In genomic region chr9:37801287-37801850, GRCh38 we compare ENCODE assay signal across 8 cellular contexts. TPM values are rescaled to one million over a fixed set of nuclear protein-coding genes. Genes with fewer than 3 reads are reported as not detected.
DNase-seq lines count a peak whose midpoint lies in the region; ATAC-seq and TF ChIP-seq lines count a peak whose summit lies in the region.

No MANE protein-coding gene starts in this region.

- DNase-seq in CD14-positive monocyte (ENCODE audit: low spot score), result no peak
- no peak for DNase-seq in activated CD4-positive, alpha-beta T cell treated with anti-CD3 and anti-CD28 coated beads, Interleukin-2, amount 10 ng/mL, durations not matched to agents 24 days and 14 days
- DNase-seq in fibroblast of gingiva (ENCODE audit: low read depth), result peak; percentile 30
- no peak for DNase-seq in neural crest cell (ENCODE audit: low read depth, low spot score)
- DNase-seq in T1000 (lab: John Stamatoyannopoulos, UW), result no peak
- DNase-seq in NCI-H526 treated with DMSO at 0.1 percent for 48 hours (lab: John Stamatoyannopoulos, UW), result no peak

- H3K27me3 Mint-ChIP-seq in CD14-positive monocyte (ENCODE audit: low read depth in 3 of 3) (peaks cover 0 to 1% (median 1%) of the 10 kb centered on the region in 3 donors), neural crest cell (ENCODE audit: low read depth) (no peaks in the 10 kb centered on the region)
- H3K27me3 Mint-ChIP-seq in activated CD4-positive, alpha-beta T cell treated with anti-CD3 and anti-CD28 coated beads, Interleukin-2, amount 10 ng/mL, durations not matched to agents 24 days and 14 days, result no peaks in the 10 kb centered on the region

- ATAC-seq in GM19455 (IDR thresholded peaks at IDR 0.05; ENCODE audit: unreplicated experiment), result peak; percentile 54
- peak; percentile 21 for ATAC-seq in HG03469 (IDR thresholded peaks at IDR 0.05; ENCODE audit: unreplicated experiment)

- TF ChIP-seq CTCF in CD14-positive monocyte (IDR thresholded peaks at IDR 0.05) (no peak), neural crest cell (conservative IDR thresholded peaks at IDR 0.05) (no peak)

- H3K27ac Mint-ChIP-seq in CD14-positive monocyte, result peak overlapping the region in 5 of 7 donors; percentile 33 to 72 (median 50)
- peak overlapping the region; percentile 62 for H3K27ac Mint-ChIP-seq in activated CD4-positive, alpha-beta T cell treated with anti-CD3 and anti-CD28 coated beads, Interleukin-2, amount 10 ng/mL, durations not matched to agents 24 days and 14 days
- H3K27ac Mint-ChIP-seq in neural crest cell (ENCODE audit: unreplicated experiment), result peak overlapping the region; percentile 96

- H3K4me3 Mint-ChIP-seq in CD14-positive monocyte (peak overlapping the region; percentile 92 to 98), neural crest cell (peak overlapping the region; percentile 96)
- peak overlapping the region; percentile 94 for H3K4me3 Mint-ChIP-seq in activated CD4-positive, alpha-beta T cell treated with anti-CD3 and anti-CD28 coated beads, Interleukin-2, amount 10 ng/mL, durations not matched to agents 24 days and 14 days

- no peaks in the 10 kb centered on the region for H3K9me3 Mint-ChIP-seq in CD14-positive monocyte
- no peaks in the 10 kb centered on the region for H3K9me3 Mint-ChIP-seq in activated CD4-positive, alpha-beta T cell treated with anti-CD3 and anti-CD28 coated beads, Interleukin-2, amount 10 ng/mL, durations not matched to agents 24 days and 14 days
- no peaks in the 10 kb centered on the region for H3K9me3 Mint-ChIP-seq in neural crest cell

- peaks cover 10% of the 10 kb centered on the region in 2 donors for H3K36me3 Mint-ChIP-seq in CD14-positive monocyte
- peaks cover 24% of the 10 kb centered on the region for H3K36me3 Mint-ChIP-seq in activated CD4-positive, alpha-beta T cell treated with anti-CD3 and anti-CD28 coated beads, Interleukin-2, amount 10 ng/mL, durations not matched to agents 24 days and 14 days (ENCODE audit: low read depth)
- no peaks in the 10 kb centered on the region for H3K36me3 Mint-ChIP-seq in neural crest cell (ENCODE audit: low read depth)

- intact Hi-C loops in CD14-positive monocyte (cut with micrococcal nuclease), result loop anchor here (5.0 to 10.0 kb wide), 4 partner anchors 101 to 317 kb away; partner anchors contain the start of genes POLR1E (in 1 of the 2), SLC25A51 (in 1 of the 2) and TOMM5 (in 1 of the 2)
- intact Hi-C loops in activated CD4-positive, alpha-beta T cell treated with anti-CD3 and anti-CD28 coated beads, Interleukin-2, amount 10 ng/mL, durations not matched to agents 24 days and 14 days (cut with micrococcal nuclease), result loop anchor here (2.0 to 5.0 kb wide), 4 partner anchors 36 to 209 kb away; partner anchors contain the start of genes SLC25A51, TOMM5 and TRMT10B

- H3K4me1 Mint-ChIP-seq in CD14-positive monocyte (peaks cover 39% of the 10 kb centered on the region), neural crest cell (peaks cover 34% of the 10 kb centered on the region)
- H3K4me1 Mint-ChIP-seq in activated CD4-positive, alpha-beta T cell treated with anti-CD3 and anti-CD28 coated beads, Interleukin-2, amount 10 ng/mL, durations not matched to agents 24 days and 14 days, result peaks cover 33% of the 10 kb centered on the region

RNA-seq across cellular contexts. Expression of gene DCAF10, which starts 0.8 kb away (rescaled TPM):
- 10 to 100 TPM; 14.7 to 17.2 TPM for polyA plus RNA-seq in CD14-positive monocyte
- total RNA-seq in activated CD4-positive, alpha-beta T cell treated with anti-CD3 and anti-CD28 coated beads, Interleukin-2, amount 10 ng/mL, durations not matched to agents 24 days and 14 days, result 14.5 and 17.8 TPM in 2 replicates
- total RNA-seq in neural crest cell, result 22.7 and 25.1 TPM in 2 replicates

RNA-seq across cellular contexts. Expression of gene EXOSC3, which starts 16.5 kb away (rescaled TPM):
- 10 to 100 TPM; 19.6 to 25.2 TPM for polyA plus RNA-seq in CD14-positive monocyte
- total RNA-seq in activated CD4-positive, alpha-beta T cell treated with anti-CD3 and anti-CD28 coated beads, Interleukin-2, amount 10 ng/mL, durations not matched to agents 24 days and 14 days, result 104 and 109 TPM in 2 replicates
- 82.2 and 87.4 TPM in 2 replicates for total RNA-seq in neural crest cell

RNA-seq across cellular contexts. Expression of gene TRMT10B, which starts 47.8 kb away (rescaled TPM):
- polyA plus RNA-seq in CD14-positive monocyte, result 1 to 10 TPM; 5.2 to 9.4 TPM
- 12.4 and 13.2 TPM in 2 replicates for total RNA-seq in activated CD4-positive, alpha-beta T cell treated with anti-CD3 and anti-CD28 coated beads, Interleukin-2, amount 10 ng/mL, durations not matched to agents 24 days and 14 days
- total RNA-seq in neural crest cell, result 9.5 and 9.8 TPM in 2 replicates
